28 cellular contexts compared by ENCODE assay signal in genomic region chr10:106169241-106169640, GRCh38.
"Had no signal": no experiment of that assay in that cellular context is flagged by ENCODE, and none has a peak within 500 bp of the region (broad histone marks: within the 10 kb centered on the region; RNA-seq: fewer than 3 reads in every experiment).

No MANE protein-coding gene starts in this region.

- H3K4me1 Mint-ChIP-seq: stimulated activated effector memory CD8-positive, alpha-beta T cell treated with anti-CD3 and anti-CD28 coated beads, Interleukin-12 subunit alpha, Interleukin-12 subunit beta, amount 100 ng/mL, for 72 hours; stimulated activated memory B cell treated with anti-CD40 and anti-IgM and Interleukin-4, amounts not matched to agents 10 μg/mL and 1 μg/mL and 100 μg/mL, for 72 hours; stimulated activated naive B cell treated with anti-CD40 and anti-IgM and Interleukin-4, amounts not matched to agents 10 μg/mL and 1 μg/mL and 100 μg/mL, for 72 hours; stimulated activated naive CD8-positive, alpha-beta T cell treated with anti-CD3 and anti-CD28 coated beads, Interleukin-15, amount 100 ng/mL, for 72 hours had no signal

- H3K9me3 ChIP-seq: stomach, suprapubic skin, testis, thoracic aorta, thyroid gland, tibial artery, tibial nerve, transverse colon, upper lobe of left lung, upper lobe of right lung, uterus, vagina had no signal

- H3K36me3 Mint-ChIP-seq: stimulated activated effector memory CD8-positive, alpha-beta T cell treated with anti-CD3 and anti-CD28 coated beads, Interleukin-12 subunit alpha, Interleukin-12 subunit beta, amount 100 ng/mL, for 72 hours; stimulated activated memory B cell treated with anti-CD40 and anti-IgM and Interleukin-4, amounts not matched to agents 10 μg/mL and 1 μg/mL and 100 μg/mL, for 72 hours; stimulated activated naive B cell treated with anti-CD40 and anti-IgM and Interleukin-4, amounts not matched to agents 10 μg/mL and 1 μg/mL and 100 μg/mL, for 72 hours; type B pancreatic cell had no signal

- DNase-seq: stimulated activated CD4-positive, alpha-beta T cell treated with anti-CD3 and anti-CD28 coated beads, Interleukin-2, amount 100 ng/mL, for 48 hours; stimulated activated CD4-positive, alpha-beta T cell treated with anti-CD3 and anti-CD28 coated beads, Interleukin-4, amount 100 ng/mL, for 1 hour; stimulated activated CD4-positive, alpha-beta T cell treated with anti-CD3 and anti-CD28 coated beads, Interleukin-4, amount 100 ng/mL, for 24 hours; stimulated activated CD4-positive, alpha-beta T cell treated with anti-CD3 and anti-CD28 coated beads, Interleukin-4, amount 100 ng/mL, for 4 hours; stimulated activated CD8-positive, alpha-beta memory T cell treated with anti-CD3 and anti-CD28 coated beads, Interleukin-4, amount 100 ng/mL, for 48 hours; stimulated activated naive B cell treated with anti-CD40 and anti-IgM and Interleukin-4, amounts not matched to agents 10 μg/mL and 1 μg/mL and 100 μg/mL, for 72 hours; stimulated activated naive CD4-positive, alpha-beta T cell; stimulated activated naive CD4-positive, alpha-beta T cell treated with Interleukin-2 at 50 U/mL for 16 hours; stimulated activated naive CD8-positive, alpha-beta T cell treated with anti-CD3 and anti-CD28 coated beads, Interleukin-15, amount 100 ng/mL, for 72 hours; stimulated activated naive CD8-positive, alpha-beta T cell treated with anti-CD3 and anti-CD28 coated beads, Interleukin-15, Interleukin-2, amounts not matched to agents 100 U/mL and 50 U/mL, for 24 hours; stomach; substantia nigra; testis; thyroid gland; tibial artery; transverse colon; trophoblast cell; upper lobe of left lung; upper lobe of right lung; uterus had no signal

- ATAC-seq: stimulated activated effector memory CD8-positive, alpha-beta T cell treated with anti-CD3 and anti-CD28 coated beads, Interleukin-12 subunit alpha, Interleukin-12 subunit beta, amount 100 ng/mL, for 72 hours; stimulated activated memory B cell treated with anti-CD40 and anti-IgM and Interleukin-4, amounts not matched to agents 10 μg/mL and 1 μg/mL and 100 μg/mL, for 72 hours; stimulated activated naive B cell treated with anti-CD40 and anti-IgM and Interleukin-4, amounts not matched to agents 10 μg/mL and 1 μg/mL and 100 μg/mL, for 72 hours; stimulated activated naive CD8-positive, alpha-beta T cell treated with anti-CD3 and anti-CD28 coated beads, Interleukin-15, amount 100 ng/mL, for 72 hours; stimulated activated naive CD8-positive, alpha-beta T cell treated with anti-CD3 and anti-CD28 coated beads, Interleukin-15, Interleukin-2, amounts not matched to agents 100 U/mL and 50 U/mL, for 24 hours; upper lobe of right lung had no signal

- H3K4me1 ChIP-seq: stomach, suprapubic skin, testis, thyroid gland, tibial artery, tibial nerve, transverse colon, upper lobe of left lung, upper lobe of right lung, uterus, vagina had no signal

- H3K27me3 Mint-ChIP-seq: stimulated activated memory B cell treated with anti-CD40 and anti-IgM and Interleukin-4, amounts not matched to agents 10 μg/mL and 1 μg/mL and 100 μg/mL, for 72 hours; stimulated activated naive B cell treated with anti-CD40 and anti-IgM and Interleukin-4, amounts not matched to agents 10 μg/mL and 1 μg/mL and 100 μg/mL, for 72 hours; stimulated activated naive CD8-positive, alpha-beta T cell treated with anti-CD3 and anti-CD28 coated beads, Interleukin-15, amount 100 ng/mL, for 72 hours; stimulated activated naive CD8-positive, alpha-beta T cell treated with anti-CD3 and anti-CD28 coated beads, Interleukin-15, Interleukin-2, amounts not matched to agents 100 ng/mL and 50 ng/mL, for 24 hours; type B pancreatic cell had no signal

- H3K9me3 Mint-ChIP-seq: stimulated activated naive CD8-positive, alpha-beta T cell treated with anti-CD3 and anti-CD28 coated beads, Interleukin-15, Interleukin-2, amounts not matched to agents 100 ng/mL and 50 ng/mL, for 24 hours; type B pancreatic cell had no signal

- H3K4me3 Mint-ChIP-seq: stimulated activated effector memory CD8-positive, alpha-beta T cell treated with anti-CD3 and anti-CD28 coated beads, Interleukin-12 subunit alpha, Interleukin-12 subunit beta, amount 100 ng/mL, for 72 hours; stimulated activated memory B cell treated with anti-CD40 and anti-IgM and Interleukin-4, amounts not matched to agents 10 μg/mL and 1 μg/mL and 100 μg/mL, for 72 hours; stimulated activated naive B cell treated with anti-CD40 and anti-IgM and Interleukin-4, amounts not matched to agents 10 μg/mL and 1 μg/mL and 100 μg/mL, for 72 hours; stimulated activated naive CD8-positive, alpha-beta T cell treated with anti-CD3 and anti-CD28 coated beads, Interleukin-15, amount 100 ng/mL, for 72 hours; stimulated activated naive CD8-positive, alpha-beta T cell treated with anti-CD3 and anti-CD28 coated beads, Interleukin-15, Interleukin-2, amounts not matched to agents 100 ng/mL and 50 ng/mL, for 24 hours; type B pancreatic cell had no signal

- H3K4me3 ChIP-seq: stomach, suprapubic skin, testis, thoracic aorta, thyroid gland, tibial artery, tibial nerve, transverse colon, upper lobe of left lung, upper lobe of right lung, uterus, vagina had no signal

- H3K36me3 ChIP-seq: stomach, suprapubic skin, thoracic aorta, thyroid gland, tibial artery, tibial nerve, transverse colon, upper lobe of left lung, upper lobe of right lung, uterus, vagina had no signal

- H3K27ac Mint-ChIP-seq: stimulated activated effector memory CD8-positive, alpha-beta T cell treated with anti-CD3 and anti-CD28 coated beads, Interleukin-12 subunit alpha, Interleukin-12 subunit beta, amount 100 ng/mL, for 72 hours; stimulated activated memory B cell treated with anti-CD40 and anti-IgM and Interleukin-4, amounts not matched to agents 10 μg/mL and 1 μg/mL and 100 μg/mL, for 72 hours; stimulated activated naive B cell treated with anti-CD40 and anti-IgM and Interleukin-4, amounts not matched to agents 10 μg/mL and 1 μg/mL and 100 μg/mL, for 72 hours; stimulated activated naive CD8-positive, alpha-beta T cell treated with anti-CD3 and anti-CD28 coated beads, Interleukin-15, amount 100 ng/mL, for 72 hours; stimulated activated naive CD8-positive, alpha-beta T cell treated with anti-CD3 and anti-CD28 coated beads, Interleukin-15, Interleukin-2, amounts not matched to agents 100 ng/mL and 50 ng/mL, for 24 hours; type B pancreatic cell had no signal

- H3K27ac ChIP-seq: stomach, suprapubic skin, testis, thoracic aorta, thyroid gland, tibial artery, tibial nerve, transverse colon, upper lobe of left lung, upper lobe of right lung, uterus, vagina had no signal

- H3K27me3 ChIP-seq: stomach, suprapubic skin, testis, thyroid gland, tibial artery, tibial nerve, transverse colon, upper lobe of left lung, upper lobe of right lung, uterus, vagina had no signal
